ENCODE assay signal across 23 cellular contexts in the genomic region with DNA sequence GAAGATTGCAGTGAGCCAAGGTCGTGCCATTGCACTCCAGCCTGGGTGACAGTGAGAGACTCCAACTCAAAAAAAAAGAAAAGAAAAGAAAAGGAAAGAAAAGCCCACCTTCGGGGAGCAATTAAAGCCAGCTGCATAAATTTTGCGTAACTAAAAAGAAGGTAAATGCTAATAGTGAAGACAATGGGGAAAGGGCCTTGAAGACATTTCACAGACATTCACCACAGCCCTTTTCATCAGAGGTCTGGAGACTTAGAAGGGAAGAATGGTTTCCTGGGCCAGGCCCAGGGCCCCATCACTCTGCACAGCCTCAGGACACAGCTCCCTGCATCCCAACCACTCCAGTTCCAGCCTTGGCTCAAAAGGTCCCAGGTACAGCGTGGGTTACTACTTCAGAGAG.
"Had no signal": no experiment of that assay in that cellular context is flagged by ENCODE, and none has a peak within 500 bp of the region (broad histone marks: within the 10 kb centered on the region; RNA-seq: fewer than 3 reads in every experiment).

No MANE protein-coding gene starts in this region.

- H3K4me3 Mint-ChIP-seq: T-cell had no signal

- H3K4me3 ChIP-seq: SJCRH30 had no signal

- H3K36me3 Mint-ChIP-seq: T-cell had no signal

- H3K27ac Mint-ChIP-seq: T-cell had no signal

- DNase-seq: IMR-90, Karpas-422, KG1, MM.1S, NCI-H1092 treated with DMSO at 0.1 percent for 48 hours, NCI-H1436, NCI-H187, NCI-H2029, NCI-H2081 treated with DMSO at 0.1 percent for 48 hours, NCI-H2171, NCI-H226, NCI-H446, NCI-H510A, NCI-H524 treated with DMSO at 0.1 percent for 48 hours, NCI-H69, NCI-H774, PC-3, SHP77, SJCRH30, SW 1271, T-cell had no signal

- H3K27ac ChIP-seq: HL-60, RWPE1, SJCRH30 had no signal

- H3K36me3 ChIP-seq: SJCRH30 had no signal

- H3K9me3 ChIP-seq: SJCRH30 had no signal

- H3K27me3 ChIP-seq: SJCRH30 had no signal
